ENCODE assay signal across 2 cellular contexts in genomic region chr3:52685285-52685704, GRCh38.
A peak's percentile ranks its signal among the peaks of the same experiment; 100 is the strongest.
TF ChIP-seq lines count a peak whose summit lies in the region.

No MANE protein-coding gene starts in this region.

TF ChIP-seq in HEK293, 187 proteins besides CTCF, POLR2A, EP300 and RAD21 (continues in another document):
- TF ChIP-seq ZNF513 (tag by site-specific recombination; IDR thresholded peaks at IDR 0.05) = no peak
- no peak for TF ChIP-seq ZNF777 (tag by site-specific recombination; IDR thresholded peaks at IDR 0.05; ENCODE audit: borderline replicate concordance)
- peak; percentile 51; the same call in 1 of the 2 replicates for TF ChIP-seq ZNF449 (tag by site-specific recombination; IDR thresholded peaks at IDR 0.05)
- no peak for TF ChIP-seq ZBTB21 (tag by site-specific recombination; IDR thresholded peaks at IDR 0.05)
- no peak for TF ChIP-seq ZNF354C (tag by site-specific recombination; IDR thresholded peaks at IDR 0.05; ENCODE audit: borderline replicate concordance, low read depth)
- 0 out of 2 replicates have a peak, but pooled peaks have one; percentile 24 for TF ChIP-seq REST (tag by site-specific recombination; IDR thresholded peaks at IDR 0.05)
- TF ChIP-seq ZNF133 (tag by site-specific recombination; IDR thresholded peaks at IDR 0.05) = no peak
- peak; percentile 50; the same call in 1 of the 2 replicates for TF ChIP-seq ZFP69B (tag by site-specific recombination; IDR thresholded peaks at IDR 0.05)
- no peak for TF ChIP-seq ZNF341 (tag by site-specific recombination; IDR thresholded peaks at IDR 0.05; ENCODE audit: low read depth)
- no peak for TF ChIP-seq ZNF391 (tag by site-specific recombination; IDR thresholded peaks at IDR 0.05; ENCODE audit: borderline replicate concordance, low read depth)
- peak; percentile 28; the same call in 1 of the 2 replicates for TF ChIP-seq ZBTB8A (tag by site-specific recombination; IDR thresholded peaks at IDR 0.05)
- TF ChIP-seq ZNF580 (tag by site-specific recombination; IDR thresholded peaks at IDR 0.05) = no peak
- 0 out of 2 replicates have a peak, but pooled peaks have one; percentile 21 for TF ChIP-seq ZNF561 (tag by site-specific recombination; IDR thresholded peaks at IDR 0.05; ENCODE audit: borderline replicate concordance)
- TF ChIP-seq PRDM4 (tag by site-specific recombination; IDR thresholded peaks at IDR 0.05) = no peak
- no peak for TF ChIP-seq ZNF138 (tag by site-specific recombination; IDR thresholded peaks at IDR 0.05; ENCODE audit: borderline replicate concordance)
- no peak for TF ChIP-seq ZNF16 (tag by site-specific recombination; IDR thresholded peaks at IDR 0.05; ENCODE audit: low read depth)
- no peak for TF ChIP-seq ZNF558 (tag by site-specific recombination; IDR thresholded peaks at IDR 0.05)

TF ChIP-seq in SK-N-SH treated with all-trans-retinoic acid at 6 μM for 48 hours, 23 proteins besides CTCF, POLR2A, EP300 and RAD21:
- TF ChIP-seq CSRNP3 (CRISPR knock-in tag; IDR thresholded peaks at IDR 0.05) (no peak), TCF4 (CRISPR knock-in tag; IDR thresholded peaks at IDR 0.05; ENCODE audit: borderline replicate concordance) (no peak), ZNF8 (CRISPR knock-in tag; IDR thresholded peaks at IDR 0.05) (no peak), CSDC2 (CRISPR knock-in tag; IDR thresholded peaks at IDR 0.05) (no peak), ISL1 (CRISPR knock-in tag; IDR thresholded peaks at IDR 0.05) (no peak), ESRRG (CRISPR knock-in tag; IDR thresholded peaks at IDR 0.05) (no peak), ARNTL (CRISPR knock-in tag; IDR thresholded peaks at IDR 0.05; ENCODE audit: borderline replicate concordance, low read depth) (no peak), CREB5 (CRISPR knock-in tag; IDR thresholded peaks at IDR 0.05; ENCODE audit: low read depth) (no peak), BACH2 (CRISPR knock-in tag; IDR thresholded peaks at IDR 0.05; ENCODE audit: borderline replicate concordance) (no peak), OSR1 (CRISPR knock-in tag; IDR thresholded peaks at IDR 0.05) (no peak), TOX (CRISPR knock-in tag; IDR thresholded peaks at IDR 0.05; ENCODE audit: borderline replicate concordance) (no peak), POU6F1 (CRISPR knock-in tag; IDR thresholded peaks at IDR 0.05; ENCODE audit: borderline replicate concordance, low read depth) (no peak), ZNF70 (CRISPR knock-in tag; IDR thresholded peaks at IDR 0.05) (no peak)
